Comparison of ENCODE assay signal across 10 cellular contexts in the genomic region with DNA sequence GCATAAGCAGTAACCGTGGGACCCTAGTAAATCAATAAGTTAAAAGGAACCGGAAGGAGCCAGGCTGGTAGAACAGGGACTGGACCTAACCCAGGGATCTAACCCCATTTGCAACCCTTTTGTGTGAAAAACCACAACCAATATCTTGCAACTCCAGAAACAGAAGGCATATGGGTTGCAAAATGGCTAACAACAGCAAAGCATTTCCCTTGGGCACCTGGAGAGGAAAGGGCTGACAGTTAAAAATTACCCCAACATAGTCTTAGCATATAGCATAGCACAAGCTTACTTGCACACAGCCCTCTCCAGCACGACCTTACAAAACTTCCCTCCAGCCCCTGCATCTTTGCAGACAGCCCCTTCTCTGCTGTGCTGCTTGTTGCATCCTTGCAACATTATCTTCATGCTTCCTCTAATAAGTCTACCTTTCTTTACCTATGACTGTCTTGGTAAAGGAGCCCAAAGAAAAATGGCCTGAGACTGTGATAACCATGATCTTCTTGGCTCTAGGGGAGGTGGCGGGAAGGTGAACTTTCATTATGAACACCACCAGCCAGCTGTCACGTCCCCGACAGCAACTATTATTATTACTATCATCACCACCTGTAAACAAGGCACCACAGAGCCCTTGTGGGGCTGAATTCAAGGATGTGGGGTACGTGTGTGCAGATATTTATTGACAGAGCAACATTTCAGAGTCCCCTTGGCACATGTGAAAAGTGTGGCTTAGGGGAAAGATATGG. TPM values are rescaled to one million over a fixed set of nuclear protein-coding genes. Genes with fewer than 3 reads are reported as not detected.
DNase-seq lines count a peak whose midpoint lies in the region; ATAC-seq and TF ChIP-seq lines count a peak whose summit lies in the region.
"Had no signal": no experiment of that assay in that cellular context is flagged by ENCODE, and none has a peak within 500 bp of the region (broad histone marks: within the 10 kb centered on the region; RNA-seq: fewer than 3 reads in every experiment).

No MANE protein-coding gene starts in this region.

- H3K27ac ChIP-seq in osteoblast (ENCODE audit: low read depth, low read length) = no peak overlapping the region

- H4K20me1 ChIP-seq in osteoblast (ENCODE audit: insufficient read depth, low read length) = no peaks in the 10 kb centered on the region

- peak; percentile 69 for DNase-seq in activated CD8-positive, alpha-beta memory T cell treated with anti-CD3 and anti-CD28 coated beads, Interleukin-2, amount 10 ng/mL, durations not matched to agents 7 days and 5 days
- DNase-seq in activated CD8-positive, alpha-beta memory T cell treated with anti-CD3 and anti-CD28 coated beads, Interleukin-2, amount 50 U/mL, for 4 hours = no peak
- DNase-seq in osteoblast (ENCODE audit: insufficient read length, low spot score, missing footprints) = peak; percentile 61
- DNase-seq in NCI-H1436 treated with DMSO at 0.1 percent for 48 hours (lab: John Stamatoyannopoulos, UW) = no peak
- DNase-seq in NCI-H1092 treated with DMSO at 0.1 percent for 48 hours (lab: John Stamatoyannopoulos, UW) = no peak
- DNase-seq in stimulated activated naive CD4-positive, alpha-beta T cell treated with Interleukin-2 at 50 U/mL for 16 hours (lab: John Stamatoyannopoulos, UW) = no peak
- DNase-seq: activated naive CD4-positive, alpha-beta T cell had no signal

- H3K4me3 Mint-ChIP-seq in activated CD8-positive, alpha-beta memory T cell treated with anti-CD3 and anti-CD28 coated beads, Interleukin-2, amount 10 ng/mL, durations not matched to agents 7 days and 5 days = peak overlapping the region; percentile 37
- H3K4me3 Mint-ChIP-seq: neural crest cell had no signal

- TF ChIP-seq CTCF in osteoblast (IDR thresholded peaks at IDR 0.05; ENCODE audit: extremely low read depth, low read depth, low read length) = no peak

- CTCF ChIA-PET in activated CD8-positive, alpha-beta memory T cell treated with anti-CD3 and anti-CD28 coated beads, Interleukin-2, amount 10 ng/mL, durations not matched to agents 7 days and 5 days (lab: Charles Lee) = interaction anchor here (1.3 kb wide), 1 partner anchor 12 kb away, joined by 3 read pairs; no protein-coding TSS in a partner anchor

- H3K36me3 Mint-ChIP-seq in activated CD8-positive, alpha-beta memory T cell treated with anti-CD3 and anti-CD28 coated beads, Interleukin-2, amount 10 ng/mL, durations not matched to agents 7 days and 5 days = peaks cover 2% of the 10 kb centered on the region

- no peaks in the 10 kb centered on the region for H3K9me3 Mint-ChIP-seq in activated CD8-positive, alpha-beta memory T cell treated with anti-CD3 and anti-CD28 coated beads, Interleukin-2, amount 10 ng/mL, durations not matched to agents 7 days and 5 days (ENCODE audit: low read depth)

- H3K4me3 ChIP-seq in osteoblast (ENCODE audit: insufficient read depth, low read length) = no peak overlapping the region

- H3K4me2 ChIP-seq in osteoblast (ENCODE audit: insufficient read depth, low read length) = no peak overlapping the region

- peak; percentile 65 for ATAC-seq in activated CD8-positive, alpha-beta memory T cell treated with anti-CD3 and anti-CD28 coated beads, Interleukin-2, amount 10 ng/mL, durations not matched to agents 7 days and 5 days
- ATAC-seq in GM21576 (IDR thresholded peaks at IDR 0.05; ENCODE audit: unreplicated experiment) (peak; percentile 75), HG03175 (IDR thresholded peaks at IDR 0.05; ENCODE audit: unreplicated experiment) (peak; percentile 80)

- H3K27me3 ChIP-seq in osteoblast (ENCODE audit: insufficient read depth, low read length) = peaks cover 5% of the 10 kb centered on the region

- peak overlapping the region; percentile 54 for H3K27ac Mint-ChIP-seq in activated CD8-positive, alpha-beta memory T cell treated with anti-CD3 and anti-CD28 coated beads, Interleukin-2, amount 10 ng/mL, durations not matched to agents 7 days and 5 days

- H3K27me3 Mint-ChIP-seq in activated CD8-positive, alpha-beta memory T cell treated with anti-CD3 and anti-CD28 coated beads, Interleukin-2, amount 10 ng/mL, durations not matched to agents 7 days and 5 days = peaks cover 21% of the 10 kb centered on the region

- H2AFZ ChIP-seq in osteoblast (ENCODE audit: low read length) = no peak overlapping the region

- peaks cover 47% of the 10 kb centered on the region for H3K4me1 Mint-ChIP-seq in activated CD8-positive, alpha-beta memory T cell treated with anti-CD3 and anti-CD28 coated beads, Interleukin-2, amount 10 ng/mL, durations not matched to agents 7 days and 5 days

- H3K79me2 ChIP-seq in osteoblast (ENCODE audit: insufficient read depth, low read length) = no peaks in the 10 kb centered on the region

- H3K36me3 ChIP-seq in osteoblast (ENCODE audit: insufficient read depth, low read length) = no peaks in the 10 kb centered on the region

- H3K9me3 ChIP-seq in osteoblast (ENCODE audit: low read depth, low read length) = no peaks in the 10 kb centered on the region

- H3K4me1 ChIP-seq in osteoblast (ENCODE audit: insufficient read depth, low read length) = no peaks in the 10 kb centered on the region

RNA-seq across cellular contexts. Expression of a gene that starts 49.8 kb away (rescaled TPM):
- 10 to 100 TPM; 27.2 to 35.6 TPM for total RNA-seq in activated CD8-positive, alpha-beta memory T cell treated with anti-CD3 and anti-CD28 coated beads, Interleukin-2, amount 10 ng/mL, durations not matched to agents 7 days and 5 days
- 86.0 and 91.6 TPM in 2 replicates for total RNA-seq in osteoblast

Comparison
In these comparisons a context has a peak if more than half of its experiments do, and no peak if none do; other contexts are left out.
1. DNase-seq: peak in activated CD8-positive, alpha-beta memory T cell treated with anti-CD3 and anti-CD28 coated beads, Interleukin-2, amount 10 ng/mL, durations not matched to agents 7 days and 5 days (single experiment) and osteoblast (single experiment); none in activated CD8-positive, alpha-beta memory T cell treated with anti-CD3 and anti-CD28 coated beads, Interleukin-2, amount 50 U/mL, for 4 hours (single experiment), NCI-H1436 treated with DMSO at 0.1 percent for 48 hours (single experiment), NCI-H1092 treated with DMSO at 0.1 percent for 48 hours (single experiment) and stimulated activated naive CD4-positive, alpha-beta T cell treated with Interleukin-2 at 50 U/mL for 16 hours (single experiment).
2. Peak in every context shown above with its lines, with median percentiles within 50 percentile points of each other: ATAC-seq.